Comparison of ENCODE assay signal across 9 cellular contexts in the genomic region with DNA sequence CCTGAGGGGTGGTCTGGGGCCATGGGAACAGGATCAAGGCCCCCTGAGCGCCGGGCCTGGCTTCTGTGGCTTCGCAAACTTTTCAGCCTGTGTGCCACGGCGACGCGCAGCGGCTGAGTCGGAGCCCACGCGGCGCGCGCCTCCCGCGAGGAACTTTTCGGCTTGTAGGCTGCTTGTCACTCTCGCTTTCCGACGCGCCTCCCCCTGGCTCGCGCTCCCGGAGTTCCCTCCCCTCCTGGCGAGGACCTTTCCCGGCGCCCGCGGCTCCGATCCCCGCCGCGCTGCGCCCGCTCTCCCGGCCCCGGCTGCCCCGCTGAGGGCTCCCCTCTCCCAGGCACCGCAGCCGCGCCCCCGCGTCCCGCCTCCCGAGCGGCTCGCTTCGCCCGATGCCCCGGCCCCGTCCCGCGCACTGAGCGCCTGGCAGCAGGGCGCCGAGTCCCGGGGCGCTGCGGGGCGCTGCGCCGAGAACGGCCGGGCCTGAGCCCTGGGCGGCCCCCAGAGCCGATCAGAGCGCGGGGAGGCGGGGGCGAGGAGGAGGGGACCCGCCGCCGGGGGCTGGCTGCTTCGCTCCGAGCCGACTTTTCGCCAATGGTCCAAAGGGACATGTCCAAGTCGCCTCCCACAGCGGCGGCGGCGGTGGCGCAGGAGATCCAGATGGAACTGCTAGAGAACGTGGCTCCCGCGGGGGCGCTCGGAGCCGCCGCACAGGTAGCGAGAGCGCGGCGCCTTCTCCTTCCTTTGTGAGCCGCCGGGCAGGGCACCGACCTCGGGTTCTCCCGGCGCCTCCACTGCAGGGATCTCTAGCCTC. TPM values are rescaled to one million over a fixed set of nuclear protein-coding genes. Genes with fewer than 3 reads are reported as not detected.
A peak's percentile ranks its signal among the peaks of the same experiment; 100 is the strongest.
DNase-seq lines count a peak whose midpoint lies in the region; ATAC-seq and TF ChIP-seq lines count a peak whose summit lies in the region.
"Had no signal": no experiment of that assay in that cellular context is flagged by ENCODE, and none has a peak within 500 bp of the region (broad histone marks: within the 10 kb centered on the region; RNA-seq: fewer than 3 reads in every experiment).

A gene (plus strand): TSS at position 276 of the 808 bp plus-strand sequence.

- H3K4me1 ChIP-seq in endocrine pancreas (ENCODE audit: control insufficient read depth, insufficient read depth, low read length) = peaks cover 11% of the 10 kb centered on the region
- H3K4me1 ChIP-seq in tibial artery = peaks cover 0 to 37% (median 15%) of the 10 kb centered on the region in 4 donors

- no peaks in the 10 kb centered on the region for H3K36me3 ChIP-seq in endocrine pancreas (ENCODE audit: control insufficient read depth, insufficient read depth, low read length)
- H3K36me3 ChIP-seq in tibial artery = no peaks in the 10 kb centered on the region

- H3K9ac ChIP-seq in endocrine pancreas (ENCODE audit: control insufficient read depth, insufficient read depth, low read length) = peak within 1 kb of the TSS; percentile 97
- H3K9ac ChIP-seq: KMS-11 had no signal

- DNase-seq in DMS153 treated with DMSO at 0.1 percent for 48 hours (lab: John Stamatoyannopoulos, UW; ENCODE audit: unreplicated experiment) (peak; percentile 5), NCI-H1105 treated with DMSO at 0.1 percent for 48 hours (lab: John Stamatoyannopoulos, UW) (peak; percentile 31), lung microvascular endothelial cell (ENCODE audit: low read depth in 2 of 2) (peak; percentile 3 to 46), tibial artery (peak; percentile 60 to 89), GM10266 (ENCODE audit: extremely low spot score) (no peak)
- no peak for DNase-seq in activated CD4-positive, alpha-beta T cell treated with anti-CD3 and anti-CD28 coated beads, Interleukin-2, amount 50 U/mL, for 1 hour

- intact Hi-C loops in tibial artery (cut with DNase I; ENCODE audit: low total_unique reads) = loop anchor here (10.0 kb wide), 1 partner anchor 64 kb away; no protein-coding TSS in a partner anchor

- H3K9me3 ChIP-seq in endocrine pancreas (ENCODE audit: control insufficient read depth, low read length) (no peaks in the 10 kb centered on the region), tibial artery (no peaks in the 10 kb centered on the region)

- H3K27ac ChIP-seq in tibial artery = peak within 1 kb of the TSS; percentile 89 to 96
- H3K27ac ChIP-seq: KMS-11 had no signal

- no peak for ATAC-seq in HG02885 (IDR thresholded peaks at IDR 0.05; ENCODE audit: poor library complexity, unreplicated experiment)

- peak in 1 of 2 experiments; percentile 13 for TF ChIP-seq CTCF in tibial artery (IDR thresholded peaks at IDR 0.05)
- no peak for TF ChIP-seq CTCF in GM10266 (IDR thresholded peaks at IDR 0.05; ENCODE audit: control insufficient read depth, insufficient read depth, low read depth, missing control alignments)

- H3K27me3 ChIP-seq in endocrine pancreas (ENCODE audit: control insufficient read depth, insufficient read depth, low read length) (no peaks in the 10 kb centered on the region), tibial artery (no peaks in the 10 kb centered on the region)

- H3K4me3 ChIP-seq in endocrine pancreas (ENCODE audit: control insufficient read depth, insufficient read depth, low read length) = peak within 1 kb of the TSS; percentile 97
- peak within 1 kb of the TSS; percentile 72 to 92 for H3K4me3 ChIP-seq in tibial artery

RNA-seq across cellular contexts. Expression of the gene that starts here (rescaled TPM):
- total RNA-seq in lung microvascular endothelial cell = not detected in 2 replicates

Comparison
In these comparisons a context has a peak if more than half of its experiments do, and no peak if none do; other contexts are left out.
1. Peak in DNase-seq in lung microvascular endothelial cell; RNA of the gene not detected or under 1 TPM.
2. DNase-seq: peak in DMS153 treated with DMSO at 0.1 percent for 48 hours (single experiment), NCI-H1105 treated with DMSO at 0.1 percent for 48 hours (single experiment) and tibial artery (2 of 2); none in activated CD4-positive, alpha-beta T cell treated with anti-CD3 and anti-CD28 coated beads, Interleukin-2, amount 50 U/mL, for 1 hour (single experiment) and GM10266 (single experiment).